20 cellular contexts compared by ENCODE assay signal in genomic region chr7:114418117-114418516, GRCh38. TPM values are rescaled to one million over a fixed set of nuclear protein-coding genes. Genes with fewer than 3 reads are reported as not detected.
DNase-seq lines count a peak whose midpoint lies in the region; ATAC-seq and TF ChIP-seq lines count a peak whose summit lies in the region.
"Had no signal": no experiment of that assay in that cellular context is flagged by ENCODE, and none has a peak within 500 bp of the region (broad histone marks: within the 10 kb centered on the region; RNA-seq: fewer than 3 reads in every experiment).

No MANE protein-coding gene starts in this region.

- peaks cover 49% of the 10 kb centered on the region for H3K4me1 ChIP-seq in endocrine pancreas (ENCODE audit: control insufficient read depth, insufficient read depth, low read length)
- peaks cover 0 to 50% (median 33%) of the 10 kb centered on the region in 4 donors for H3K4me1 ChIP-seq in sigmoid colon

- H3K36me3 Mint-ChIP-seq in CD14-positive monocyte = no peaks in the 10 kb centered on the region
- H3K36me3 Mint-ChIP-seq: activated naive CD8-positive, alpha-beta T cell; memory B cell had no signal

- H3K27ac Mint-ChIP-seq in CD14-positive monocyte = no peak overlapping the region
- H3K27ac Mint-ChIP-seq: activated naive CD8-positive, alpha-beta T cell; memory B cell had no signal

- no peaks in the 10 kb centered on the region for H3K9me3 Mint-ChIP-seq in CD14-positive monocyte
- H3K9me3 Mint-ChIP-seq: memory B cell had no signal

- no peaks in the 10 kb centered on the region for H3K9me3 ChIP-seq in endocrine pancreas (ENCODE audit: control insufficient read depth, low read length)
- H3K9me3 ChIP-seq in sigmoid colon = no peaks in the 10 kb centered on the region
- H3K9me3 ChIP-seq: HAP-1, right lobe of liver had no signal

- no peaks in the 10 kb centered on the region for H3K27me3 ChIP-seq in endocrine pancreas (ENCODE audit: control insufficient read depth, insufficient read depth, low read length)
- no peaks in the 10 kb centered on the region for H3K27me3 ChIP-seq in sigmoid colon
- H3K27me3 ChIP-seq: right lobe of liver had no signal

- H3K4me3 Mint-ChIP-seq in CD14-positive monocyte = no peak overlapping the region
- H3K4me3 Mint-ChIP-seq: activated naive CD8-positive, alpha-beta T cell; memory B cell had no signal

- intact Hi-C loops in sigmoid colon (cut with DNase I) = loop anchor here (5.0 to 10.0 kb wide), 2 partner anchors 239 to 1257 kb away; no protein-coding TSS in a partner anchor
- intact Hi-C loops in CD14-positive monocyte (cut with micrococcal nuclease) = no loop called here

- TF ChIP-seq CTCF in sigmoid colon (IDR thresholded peaks at IDR 0.05) (no peak), GM13977 (IDR thresholded peaks at IDR 0.05; ENCODE audit: extremely low read depth, insufficient read depth, missing control alignments) (no peak), CD14-positive monocyte (IDR thresholded peaks at IDR 0.05) (no peak)

- no peaks in the 10 kb centered on the region for H3K36me3 ChIP-seq in endocrine pancreas (ENCODE audit: control insufficient read depth, insufficient read depth, low read length)
- no peaks in the 10 kb centered on the region for H3K36me3 ChIP-seq in sigmoid colon
- H3K36me3 ChIP-seq: HAP-1, right lobe of liver had no signal

- H3K27me3 Mint-ChIP-seq in CD14-positive monocyte (ENCODE audit: low read depth in 3 of 3) = peaks cover 0 to 3% (median 3%) of the 10 kb centered on the region in 3 donors
- H3K27me3 Mint-ChIP-seq: activated naive CD8-positive, alpha-beta T cell; memory B cell had no signal

- in situ Hi-C loops in GM13977 (cut with MboI; ENCODE audit: low pct_unique_long_range_greater_than_20kb, low sequenced_read_pairs, unreplicated experiment) = no loop called here

- ATAC-seq in HG03457 (IDR thresholded peaks at IDR 0.05; ENCODE audit: unreplicated experiment) = no peak
- ATAC-seq: right lobe of liver, SK-N-SH treated with all-trans-retinoic acid at 6 μM for 48 hours had no signal

- WGBS in sigmoid colon, 2 donors = 76 to 82% methylated on average over 4 of the region's 4 CpGs

- no peak for TF ChIP-seq POLR2A in sigmoid colon (IDR thresholded peaks at IDR 0.05)

- peak overlapping the region; percentile 79 to 91 (median 85) for H3K27ac ChIP-seq in sigmoid colon
- H3K27ac ChIP-seq: right lobe of liver had no signal

- no peak for TF ChIP-seq EP300 in sigmoid colon (IDR thresholded peaks at IDR 0.05)

- no peak overlapping the region for H3K9ac ChIP-seq in endocrine pancreas (ENCODE audit: control insufficient read depth, insufficient read depth, low read length)

- H3K4me3 ChIP-seq in endocrine pancreas (ENCODE audit: control insufficient read depth, insufficient read depth, low read length) = peak overlapping the region; percentile 94
- peak overlapping the region; percentile 31 to 55 (median 50) for H3K4me3 ChIP-seq in sigmoid colon
- H3K4me3 ChIP-seq: HAP-1, right lobe of liver had no signal

- DNase-seq in NCI-H1105 (lab: John Stamatoyannopoulos, UW) (peak; percentile 50), NCI-H748 (lab: John Stamatoyannopoulos, UW; ENCODE audit: unreplicated experiment) (peak; percentile 87), sigmoid colon (no peak), NCI-H2029 (lab: John Stamatoyannopoulos, UW) (no peak), GM13977 (ENCODE audit: low spot score) (no peak), CD14-positive monocyte (ENCODE audit: low spot score) (no peak)
- DNase-seq: activated CD4-positive, alpha-beta T cell treated with anti-CD3 and anti-CD28 coated beads, Interleukin-2, amount 50 U/mL, for 4 hours; activated T-cell treated with anti-CD3 and anti-CD28 coated beads, Interleukin-2, amount 50 U/mL, for 1 hour; AML-193; dermis blood vessel endothelial cell; GDM1; NCI-H2171 treated with DMSO at 0.1 percent for 48 hours; right lobe of liver; stimulated activated CD4-positive, alpha-beta T cell treated with anti-CD3 and anti-CD28 coated beads, Interleukin-2, amount 100 ng/mL, for 24 hours had no signal

- no peaks in the 10 kb centered on the region for H3K4me1 Mint-ChIP-seq in CD14-positive monocyte
- H3K4me1 Mint-ChIP-seq: memory B cell had no signal

RNA-seq across cellular contexts. Expression of gene FOXP2, which starts 3.5 kb away (rescaled TPM):
- total RNA-seq in sigmoid colon = 100 to 1,000 TPM in 2 of 4 donors, 10 to 100 TPM in 2; 91.2 to 150 (median 102) TPM
- polyA plus RNA-seq in sigmoid colon (1 to 10 TPM; 1.6 to 3.0 (median 2.8) TPM), CD14-positive monocyte (not detected)

Comparison
In these comparisons a context has a peak if more than half of its experiments do, and no peak if none do; other contexts are left out.
1. DNase-seq: peak in NCI-H1105 (single experiment) and NCI-H748 (single experiment); none in sigmoid colon (single experiment), NCI-H2029 (single experiment), GM13977 (single experiment) and CD14-positive monocyte (single experiment).